In the genomic region with DNA sequence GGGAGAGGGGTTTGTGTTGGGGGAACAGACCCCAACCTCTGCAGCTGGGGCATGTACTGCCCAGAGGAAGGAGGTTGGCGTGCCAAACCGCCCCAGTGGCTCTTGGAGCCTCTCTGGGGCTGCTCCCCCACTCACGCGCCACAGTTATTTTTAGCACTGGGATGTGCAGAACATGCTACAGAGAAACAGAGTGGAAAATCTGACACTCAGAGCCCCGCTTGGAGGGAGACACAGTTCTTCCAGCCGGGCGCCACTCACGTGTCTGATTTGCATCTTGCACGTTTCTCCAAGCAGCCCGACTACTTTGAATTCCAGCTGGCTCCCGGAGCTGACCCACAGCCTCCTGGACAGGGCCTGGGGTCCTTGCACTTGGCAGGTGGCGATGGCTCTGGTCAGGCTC, we compare ENCODE assay signal across 10 cellular contexts.
DNase-seq lines count a peak whose midpoint lies in the region; ATAC-seq and TF ChIP-seq lines count a peak whose summit lies in the region.
"Had no signal": no experiment of that assay in that cellular context is flagged by ENCODE, and none has a peak within 500 bp of the region (broad histone marks: within the 10 kb centered on the region; RNA-seq: fewer than 3 reads in every experiment).

No MANE protein-coding gene starts in this region.

- H3K9me3 ChIP-seq in esophagus (ENCODE audit: control insufficient read depth in 2 of 2, insufficient read depth in 1 of 2, low read depth in 1 of 2, low read length in 1 of 2), result no peaks in the 10 kb centered on the region
- no peaks in the 10 kb centered on the region for H3K9me3 ChIP-seq in neural cell (ENCODE audit: low read length)

- no peaks in the 10 kb centered on the region for H3K9me2 ChIP-seq in neural cell (ENCODE audit: insufficient read depth, low read length)

- no peak overlapping the region for H2AFZ ChIP-seq in neural cell (ENCODE audit: low read depth, low read length)

- H3K4me1 ChIP-seq in esophagus (ENCODE audit: control insufficient read depth in 2 of 2, insufficient read depth in 2 of 2, low read length in 1 of 2), result peaks cover 0 to 4% of the 10 kb centered on the region in 2 donors

- peak overlapping the region; percentile 11 to 62 for H3K27ac ChIP-seq in esophagus (ENCODE audit: low read depth in 2 of 2, low read length in 1 of 2)
- peak overlapping the region; percentile 99 for H3K27ac ChIP-seq in neural cell (ENCODE audit: low read length)
- H3K27ac ChIP-seq: RWPE1 had no signal

- peak overlapping the region; percentile 49 for H3K4me2 ChIP-seq in neural cell (ENCODE audit: low read length)

- H3K79me2 ChIP-seq in neural cell (replicated peaks; ENCODE audit: insufficient read depth, low read length), result no peaks in the 10 kb centered on the region

- WGBS in esophagus, 2 donors, result 37 to 40% methylated on average over 12 of the region's 12 CpGs

- no peak overlapping the region for H3K4me3 ChIP-seq in AG10803 (ENCODE audit: low read length)
- H3K4me3 ChIP-seq in esophagus (ENCODE audit: low read depth in 1 of 2, low read length in 2 of 2), result no peak overlapping the region
- H3K4me3 ChIP-seq in neural cell (ENCODE audit: low read length), result peak overlapping the region; percentile 42

- H3K27me3 ChIP-seq in esophagus (ENCODE audit: control insufficient read depth in 1 of 2, insufficient read depth in 2 of 2, low read length in 2 of 2) (no peaks in the 10 kb centered on the region), neural cell (ENCODE audit: insufficient read depth, low read depth, low read length) (no peaks in the 10 kb centered on the region)

- no peaks in the 10 kb centered on the region for H4K20me1 ChIP-seq in neural cell (ENCODE audit: insufficient read depth)

- H3K36me3 ChIP-seq in esophagus (ENCODE audit: control insufficient read depth in 2 of 2, insufficient read depth in 2 of 2, low read length in 1 of 2) (no peaks in the 10 kb centered on the region), neural cell (ENCODE audit: insufficient read depth, low read length) (no peaks in the 10 kb centered on the region)

- DNase-seq in AG10803 (ENCODE audit: low read depth) (peak; percentile 83), M059J (ENCODE audit: low read depth) (peak; percentile 27), DMS114 treated with DMSO at 0.1 percent for 48 hours (lab: John Stamatoyannopoulos, UW; ENCODE audit: unreplicated experiment) (no peak), NCI-H2107 (lab: John Stamatoyannopoulos, UW) (no peak)
- DNase-seq: activated naive CD8-positive, alpha-beta T cell treated with anti-CD3 and anti-CD28 coated beads, Interleukin-2, amount 10 ng/mL, durations not matched to agents 7 days and 5 days had no signal

- H3K9ac ChIP-seq in neural cell (ENCODE audit: low read length), result peak overlapping the region; percentile 86

- H3F3A ChIP-seq in neural cell (ENCODE audit: insufficient read depth, low read length, poor library complexity, severe bottlenecking), result peaks cover 3% of the 10 kb centered on the region

- ATAC-seq in HG02623 (IDR thresholded peaks at IDR 0.05; ENCODE audit: unreplicated experiment) (no peak), GM21825 (IDR thresholded peaks at IDR 0.05; ENCODE audit: unreplicated experiment) (no peak)

- TF ChIP-seq CTCF in AG10803 (conservative IDR thresholded peaks at IDR 0.05; ENCODE audit: low read length), result no peak
- TF ChIP-seq CTCF in neural cell (IDR thresholded peaks at IDR 0.05; ENCODE audit: poor library complexity, severe bottlenecking), result no peak

- peak; percentile 51 for TF ChIP-seq RAD21 in neural cell (conservative IDR thresholded peaks at IDR 0.05)

- TF ChIP-seq EP300 in neural cell (conservative IDR thresholded peaks at IDR 0.05; ENCODE audit: poor library complexity, severe bottlenecking), result peak; percentile 88

TF ChIP-seq in neural cell, 6 proteins besides CTCF, POLR2A, EP300 and RAD21:
- TF ChIP-seq EZH2 (IDR thresholded peaks at IDR 0.05; ENCODE audit: borderline replicate concordance, insufficient read depth, low read length, poor library complexity, severe bottlenecking) (no peak), TAF1 (IDR thresholded peaks at IDR 0.05; ENCODE audit: low read depth) (peak; percentile 60), POLR2AphosphoS5 (IDR thresholded peaks at IDR 0.05) (peak; percentile 62), REST (IDR thresholded peaks at IDR 0.05; ENCODE audit: borderline replicate concordance) (peak; percentile 80), MXI1 (conservative IDR thresholded peaks at IDR 0.05; ENCODE audit: poor library complexity, severe bottlenecking) (peak; percentile 34), SMC3 (conservative IDR thresholded peaks at IDR 0.05; ENCODE audit: poor library complexity) (peak; percentile 65)

Comparison
In these comparisons a context has a peak if more than half of its experiments do, and no peak if none do; other contexts are left out.
1. DNase-seq: peak in AG10803 (single experiment) and M059J (single experiment); none in DMS114 treated with DMSO at 0.1 percent for 48 hours (single experiment) and NCI-H2107 (single experiment).